ENCODE assay signal across 10 cellular contexts in the genomic region with DNA sequence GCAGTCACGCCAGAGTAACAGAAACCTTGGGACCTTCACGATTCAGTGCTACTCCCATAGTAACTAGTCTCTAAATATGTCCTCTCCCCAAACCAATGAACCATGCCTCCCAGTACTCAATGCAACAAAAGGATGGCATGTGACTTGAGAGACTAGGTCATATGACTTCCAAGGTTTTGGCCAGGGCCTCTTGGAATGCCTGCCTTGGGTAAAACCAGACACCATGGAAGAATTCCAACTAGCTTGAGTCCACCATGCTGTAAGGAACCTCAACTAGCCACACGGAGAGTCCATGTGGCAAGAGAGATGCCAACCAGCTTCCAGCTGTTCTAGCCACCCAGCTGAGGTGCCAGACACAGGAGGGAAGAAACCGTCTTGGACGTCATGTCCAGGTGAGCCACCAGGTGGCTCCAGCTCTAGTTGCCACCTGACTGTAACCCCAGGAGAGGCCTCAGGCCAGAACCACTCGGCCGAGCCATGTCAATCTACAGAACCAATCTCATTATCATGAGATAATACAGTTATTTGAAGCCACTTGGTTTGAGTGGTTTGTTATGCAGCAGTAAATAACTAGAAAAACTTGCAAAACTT.
A peak's percentile ranks its signal among the peaks of the same experiment; 100 is the strongest.
DNase-seq lines count a peak whose midpoint lies in the region; ATAC-seq, FAIRE-seq and TF ChIP-seq lines count a peak whose summit lies in the region.
"Had no signal": no experiment of that assay in that cellular context is flagged by ENCODE, and none has a peak within 500 bp of the region (broad histone marks: within the 10 kb centered on the region; RNA-seq: fewer than 3 reads in every experiment).

No MANE protein-coding gene starts in this region.

- TF ChIP-seq CTCF in PC-9 (conservative IDR thresholded peaks at IDR 0.05): peak; percentile 53
- peak; percentile 26 for TF ChIP-seq CTCF in fibroblast of villous mesenchyme (IDR thresholded peaks at IDR 0.05; ENCODE audit: insufficient read depth, low read depth, low read length)
- peak; percentile 12 for TF ChIP-seq CTCF in upper lobe of right lung (IDR thresholded peaks at IDR 0.05)
- TF ChIP-seq CTCF in D721Med (IDR thresholded peaks at IDR 0.05; ENCODE audit: insufficient read depth, missing control alignments): no peak

- H4K20me1 ChIP-seq in PC-9 (ENCODE audit: insufficient read depth): no peaks in the 10 kb centered on the region

- H3K27me3 ChIP-seq in PC-9 (ENCODE audit: insufficient read depth, low read depth) (peaks cover 16% of the 10 kb centered on the region; the same call in 1 of the 2 replicates), upper lobe of right lung (no peaks in the 10 kb centered on the region)

- intact Hi-C loops in PC-9 (cut with micrococcal nuclease; ENCODE audit: unreplicated experiment) (loop anchor here (10.0 kb wide), 1 partner anchor 87 kb away; no protein-coding TSS in a partner anchor), upper lobe of right lung (cut with DNase I) (no loop called here)

- no peaks in the 10 kb centered on the region for H3K9me2 ChIP-seq in PC-9 (ENCODE audit: insufficient read depth)

- no peak overlapping the region for H3K4me2 ChIP-seq in PC-9

- FAIRE-seq in D721Med (lab: Jason Lieb, UNC): no peak

- ATAC-seq in upper lobe of right lung: no peak
- no peak for ATAC-seq in HG03135 (IDR thresholded peaks at IDR 0.05; ENCODE audit: unreplicated experiment)

- no peaks in the 10 kb centered on the region for H3F3A ChIP-seq in PC-9 (ENCODE audit: insufficient read depth, low read depth)

- POLR2A ChIA-PET in PC-9 (lab: Charles Lee; ENCODE audit: unreplicated experiment): no interaction called here

- DNase-seq in stimulated activated CD4-positive, alpha-beta T cell treated with anti-CD3 and anti-CD28 coated beads, Interleukin-12 subunit alpha, Interleukin-12 subunit beta, amount 100 ng/mL, for 4 hours: peak; percentile 13
- no peak for DNase-seq in stimulated activated CD4-positive, alpha-beta T cell treated with anti-CD3 and anti-CD28 coated beads, Interleukin-4, amount 100 ng/mL, for 24 hours
- peak in 1 of 2 experiments; percentile 20 for DNase-seq in PC-9
- no peak for DNase-seq in fibroblast of villous mesenchyme (ENCODE audit: low read depth)
- no peak for DNase-seq in upper lobe of right lung
- DNase-seq in D721Med (ENCODE audit: insufficient read length, low spot score): no peak
- no peak for DNase-seq in LoVo (ENCODE audit: low spot score)

- H3K4me3 ChIP-seq in PC-9 (no peak overlapping the region), fibroblast of villous mesenchyme (ENCODE audit: low read depth, low read length) (no peak overlapping the region), upper lobe of right lung (no peak overlapping the region)
- H3K4me3 ChIP-seq: skin epidermis, thoracic aorta had no signal

- CTCF ChIA-PET in PC-9 (lab: Charles Lee): no interaction called here

- BruUV-seq in PC-9 (replicated peaks; lab: Mats Ljungman, UMichigan): no TSS peak

- H2AFZ ChIP-seq in PC-9: no peak overlapping the region

- H3K27ac ChIP-seq in PC-9: no peak overlapping the region
- H3K27ac ChIP-seq in upper lobe of right lung: no peak overlapping the region
- H3K27ac ChIP-seq: skin epidermis, thoracic aorta had no signal

- no peaks in the 10 kb centered on the region for H3K9me3 ChIP-seq in PC-9 (ENCODE audit: insufficient read depth, low read depth)
- no peaks in the 10 kb centered on the region for H3K9me3 ChIP-seq in upper lobe of right lung

- H3K4me1 ChIP-seq in PC-9 (replicated peaks; ENCODE audit: insufficient read depth): no peaks in the 10 kb centered on the region
- H3K4me1 ChIP-seq in upper lobe of right lung: no peaks in the 10 kb centered on the region

- H3K36me3 ChIP-seq in PC-9 (ENCODE audit: low read depth): no peaks in the 10 kb centered on the region
- no peaks in the 10 kb centered on the region for H3K36me3 ChIP-seq in upper lobe of right lung
- H3K36me3 ChIP-seq: thoracic aorta had no signal

- no peaks in the 10 kb centered on the region for H3K79me2 ChIP-seq in PC-9 (ENCODE audit: low read depth)
